ENCODE assay signal across 19 cellular contexts in genomic region chr13:113183450-113184129, GRCh38. TPM values are rescaled to one million over a fixed set of nuclear protein-coding genes. Genes with fewer than 3 reads are reported as not detected.
DNase-seq lines count a peak whose midpoint lies in the region; ATAC-seq, FAIRE-seq and TF ChIP-seq lines count a peak whose summit lies in the region.
"Had no signal": no experiment of that assay in that cellular context is flagged by ENCODE, and none has a peak within 500 bp of the region (broad histone marks: within the 10 kb centered on the region; RNA-seq: fewer than 3 reads in every experiment).

No MANE protein-coding gene starts in this region.

- peaks cover 15% of the 10 kb centered on the region for H3K36me3 ChIP-seq in brain microvascular endothelial cell (replicated peaks)
- peaks cover 30 to 45% of the 10 kb centered on the region in 2 experiments for H3K36me3 ChIP-seq in keratinocyte (ENCODE audit: control insufficient read depth in 2 of 2, extremely low read depth in 1 of 2, insufficient read depth in 2 of 2, low read length in 2 of 2)

- FAIRE-seq in keratinocyte (lab: Jason Lieb, UNC) (peak; percentile 17), urothelium cell line (lab: Jason Lieb, UNC) (peak; percentile 23)
- FAIRE-seq: G401.6, pancreas had no signal

- peaks cover 66% of the 10 kb centered on the region for H3K36me3 Mint-ChIP-seq in activated CD4-positive, alpha-beta T cell treated with anti-CD3 and anti-CD28 coated beads, Interleukin-2, amount 10 ng/mL, durations not matched to agents 24 days and 14 days (ENCODE audit: low read depth)

- intact Hi-C loops in Right ventricle myocardium inferior (cut with DNase I): no loop called here
- intact Hi-C loops in left ventricle myocardium superior (cut with micrococcal nuclease): no loop called here
- intact Hi-C loops in activated CD4-positive, alpha-beta T cell treated with anti-CD3 and anti-CD28 coated beads, Interleukin-2, amount 10 ng/mL, durations not matched to agents 24 days and 14 days (cut with micrococcal nuclease): no loop called here

- H3K4me3 Mint-ChIP-seq in activated CD4-positive, alpha-beta T cell treated with anti-CD3 and anti-CD28 coated beads, Interleukin-2, amount 10 ng/mL, durations not matched to agents 24 days and 14 days: no peak overlapping the region
- H3K4me3 Mint-ChIP-seq: IgD-negative memory B cell had no signal

- H3K4me1 Mint-ChIP-seq in activated CD4-positive, alpha-beta T cell treated with anti-CD3 and anti-CD28 coated beads, Interleukin-2, amount 10 ng/mL, durations not matched to agents 24 days and 14 days: peaks cover 41% of the 10 kb centered on the region

- no peaks in the 10 kb centered on the region for H4K20me1 ChIP-seq in keratinocyte (ENCODE audit: control insufficient read depth, extremely low read depth, insufficient read depth, low read length)

- TF ChIP-seq CTCF in brain microvascular endothelial cell (IDR thresholded peaks at IDR 0.05; ENCODE audit: low read depth, low read length, missing control alignments) (no peak), keratinocyte (optimal IDR thresholded peaks at IDR 0.05 in 1 of 3, IDR thresholded peaks at IDR 0.05 in 1 of 3, conservative IDR thresholded peaks at IDR 0.05 in 1 of 3; ENCODE audit: extremely low read depth in 1 of 3, insufficient read depth in 2 of 3, low read length in 3 of 3) (no peak), foreskin fibroblast (IDR thresholded peaks at IDR 0.05; ENCODE audit: low read depth, low read length) (no peak)

- no peak overlapping the region for H3K9ac ChIP-seq in keratinocyte (ENCODE audit: control insufficient read depth, extremely low read depth, insufficient read depth, low read length)

- no peak for ATAC-seq in Right ventricle myocardium inferior
- ATAC-seq in left ventricle myocardium superior: no peak
- ATAC-seq: foreskin keratinocyte, left colon, pancreas had no signal

- H3K27me3 ChIP-seq in brain microvascular endothelial cell (replicated peaks) (no peaks in the 10 kb centered on the region), keratinocyte (ENCODE audit: control insufficient read depth, extremely low read depth, insufficient read depth, low read length) (no peaks in the 10 kb centered on the region)
- H3K27me3 ChIP-seq: foreskin keratinocyte, pancreas had no signal

- H3K27ac Mint-ChIP-seq in activated CD4-positive, alpha-beta T cell treated with anti-CD3 and anti-CD28 coated beads, Interleukin-2, amount 10 ng/mL, durations not matched to agents 24 days and 14 days: no peak overlapping the region

- no peaks in the 10 kb centered on the region for H3K9me3 Mint-ChIP-seq in activated CD4-positive, alpha-beta T cell treated with anti-CD3 and anti-CD28 coated beads, Interleukin-2, amount 10 ng/mL, durations not matched to agents 24 days and 14 days
- H3K9me3 Mint-ChIP-seq: IgD-negative memory B cell had no signal

- no peaks in the 10 kb centered on the region for H3K9me1 ChIP-seq in keratinocyte (ENCODE audit: control insufficient read depth, extremely low read depth, insufficient read depth, low read length)

- H3K27ac ChIP-seq in brain microvascular endothelial cell (peak overlapping the region; percentile 67), keratinocyte (ENCODE audit: control insufficient read depth, insufficient read depth, low read length) (no peak overlapping the region)
- H3K27ac ChIP-seq: foreskin keratinocyte, pancreas had no signal

- no peaks in the 10 kb centered on the region for H3K27me3 Mint-ChIP-seq in activated CD4-positive, alpha-beta T cell treated with anti-CD3 and anti-CD28 coated beads, Interleukin-2, amount 10 ng/mL, durations not matched to agents 24 days and 14 days
- H3K27me3 Mint-ChIP-seq: IgD-negative memory B cell had no signal

- H3K79me2 ChIP-seq in keratinocyte (ENCODE audit: control insufficient read depth, insufficient read depth, low read length): peaks cover 14% of the 10 kb centered on the region

- H3K4me1 ChIP-seq in keratinocyte (ENCODE audit: control insufficient read depth, extremely low read depth, insufficient read depth, low read length): peaks cover 12% of the 10 kb centered on the region
- H3K4me1 ChIP-seq: pancreas had no signal

- H3K9me3 ChIP-seq in keratinocyte (ENCODE audit: control insufficient read depth, low read depth, low read length): no peaks in the 10 kb centered on the region
- H3K9me3 ChIP-seq: pancreas had no signal

- no peak overlapping the region for H3K4me2 ChIP-seq in keratinocyte (ENCODE audit: control insufficient read depth, extremely low read depth, insufficient read depth, low read depth, low read length)

- dilution Hi-C loops in keratinocyte (cut with MboI; ENCODE audit: extremely low pct_ligation_motif_present, low sequenced_read_pairs): no loop called here

- in situ Hi-C loops in brain microvascular endothelial cell (cut with HindIII; ENCODE audit: low pct_ligation_motif_present, low sequenced_read_pairs): no loop called here

- H3K4me3 ChIP-seq in brain microvascular endothelial cell (ENCODE audit: low read depth, low read length) (no peak overlapping the region), keratinocyte (ENCODE audit: control insufficient read depth in 2 of 3, extremely low read depth in 1 of 3, insufficient read depth in 2 of 3, low read depth in 1 of 3, low read length in 3 of 3) (no peak overlapping the region), foreskin fibroblast (ENCODE audit: low read depth in 1 of 2, low read length in 2 of 2) (no peak overlapping the region)
- H3K4me3 ChIP-seq: pancreas had no signal

- DNase-seq in Right ventricle myocardium inferior (ENCODE audit: missing footprints): peak; percentile 49
- DNase-seq in left ventricle myocardium superior: no peak
- DNase-seq in brain microvascular endothelial cell: peak; percentile 43
- DNase-seq in keratinocyte (ENCODE audit: low read depth, low spot score): no peak
- no peak for DNase-seq in urothelium cell line (ENCODE audit: low spot score)
- DNase-seq in nucleus accumbens (lab: John Stamatoyannopoulos, UW): no peak
- no peak for DNase-seq in foreskin fibroblast
- DNase-seq in activated CD4-positive, alpha-beta T cell treated with anti-CD3 and anti-CD28 coated beads, Interleukin-2, amount 10 ng/mL, durations not matched to agents 24 days and 14 days: no peak
- DNase-seq: foreskin keratinocyte, left colon, MM.1S, NCI-H1694 treated with DMSO at 0.1 percent for 48 hours, NCI-H446 treated with DMSO at 0.1 percent for 48 hours, pancreas, Right ventricle myocardium superior had no signal

- no peak overlapping the region for H2AFZ ChIP-seq in keratinocyte (ENCODE audit: control insufficient read depth, low read length)

RNA-seq across cellular contexts. Expression of gene PCID2, which starts 24.9 kb away (rescaled TPM):
- 57.2 TPM for total RNA-seq in Right ventricle myocardium inferior
- 61.3 TPM for total RNA-seq in left ventricle myocardium superior
- polyA plus RNA-seq in keratinocyte: 52.7 to 76.5 TPM (median 64.8 TPM) in 3 replicates
- polyA plus RNA-seq in keratinocyte (2011; ENCODE audit: low read depth): 21.2 TPM
- 29.7 and 49.2 TPM in 2 replicates for polyA plus RNA-seq in keratinocyte (2011; cell fraction: cytosol; rRNA removed)
- polyA plus RNA-seq in keratinocyte (2011; cell fraction: nucleus; rRNA removed): 87.9 and 106 TPM in 2 replicates
- polyA plus RNA-seq in keratinocyte (2012; ENCODE audit: low replicate concordance): 31.4 and 32.0 TPM in 2 replicates
- 18.6 to 45.0 TPM (median 39.5 TPM) in 3 replicates for polyA minus RNA-seq in keratinocyte
- polyA minus RNA-seq in keratinocyte (2011; cell fraction: cytosol; rRNA and poly(A)+ RNA removed): 15.5 TPM
- polyA minus RNA-seq in keratinocyte (2011; cell fraction: nucleus; rRNA and poly(A)+ RNA removed): 30.6 and 42.4 TPM in 2 replicates
- total RNA-seq in activated CD4-positive, alpha-beta T cell treated with anti-CD3 and anti-CD28 coated beads, Interleukin-2, amount 10 ng/mL, durations not matched to agents 24 days and 14 days: 83.6 and 87.1 TPM in 2 replicates

RNA-seq across cellular contexts. Expression of gene PROZ, which starts 25.1 kb away (rescaled TPM):
- total RNA-seq in Right ventricle myocardium inferior (not detected), left ventricle myocardium superior (not detected)
- not detected in 3 replicates for polyA plus RNA-seq in keratinocyte
- not detected for polyA plus RNA-seq in keratinocyte (2011; ENCODE audit: low read depth)
- not detected in 2 replicates for polyA plus RNA-seq in keratinocyte (2011; cell fraction: cytosol; rRNA removed)
- not detected in 2 replicates for polyA plus RNA-seq in keratinocyte (2011; cell fraction: nucleus; rRNA removed)
- polyA plus RNA-seq in keratinocyte (2012; ENCODE audit: low replicate concordance): 0.14 and 0.28 TPM in 2 replicates
- polyA minus RNA-seq in keratinocyte: not detected in 3 replicates
- polyA minus RNA-seq in keratinocyte (2011; cell fraction: cytosol; rRNA and poly(A)+ RNA removed): not detected
- polyA minus RNA-seq in keratinocyte (2011; cell fraction: nucleus; rRNA and poly(A)+ RNA removed): not detected in 2 replicates
- total RNA-seq in activated CD4-positive, alpha-beta T cell treated with anti-CD3 and anti-CD28 coated beads, Interleukin-2, amount 10 ng/mL, durations not matched to agents 24 days and 14 days: not detected in 2 replicates
- total RNA-seq: cardiac septum, foreskin keratinocyte, left colon, pancreas, Right ventricle myocardium superior, subcutaneous adipose tissue had no signal
- polyA plus RNA-seq: foreskin keratinocyte, IgD-negative memory B cell had no signal

RNA-seq across cellular contexts. Expression of gene CUL4A, which starts 25.8 kb away (rescaled TPM):
- total RNA-seq in Right ventricle myocardium inferior (143 TPM), left ventricle myocardium superior (160 TPM)
- polyA plus RNA-seq in keratinocyte: 35.8 to 69.3 TPM (median 57.3 TPM) in 3 replicates
- polyA plus RNA-seq in keratinocyte (2011; ENCODE audit: low read depth): 41.4 TPM
- polyA plus RNA-seq in keratinocyte (2011; cell fraction: cytosol; rRNA removed): 44.8 and 50.9 TPM in 2 replicates
- polyA plus RNA-seq in keratinocyte (2011; cell fraction: nucleus; rRNA removed): 77.3 and 80.6 TPM in 2 replicates
- polyA plus RNA-seq in keratinocyte (2012; ENCODE audit: low replicate concordance): 45.1 and 62.0 TPM in 2 replicates
- polyA minus RNA-seq in keratinocyte: 41.4 to 53.7 TPM (median 51.3 TPM) in 3 replicates
- polyA minus RNA-seq in keratinocyte (2011; cell fraction: cytosol; rRNA and poly(A)+ RNA removed): 27.0 TPM
- 31.8 and 57.9 TPM in 2 replicates for polyA minus RNA-seq in keratinocyte (2011; cell fraction: nucleus; rRNA and poly(A)+ RNA removed)
- 88.5 and 92.5 TPM in 2 replicates for total RNA-seq in activated CD4-positive, alpha-beta T cell treated with anti-CD3 and anti-CD28 coated beads, Interleukin-2, amount 10 ng/mL, durations not matched to agents 24 days and 14 days

Comparison
In these comparisons a context has a peak if more than half of its experiments do, and no peak if none do; other contexts are left out.
1. DNase-seq: peak in Right ventricle myocardium inferior (single experiment) and brain microvascular endothelial cell (single experiment); none in left ventricle myocardium superior (single experiment), keratinocyte (single experiment), urothelium cell line (single experiment), nucleus accumbens (0 of 56), foreskin fibroblast (0 of 2) and activated CD4-positive, alpha-beta T cell treated with anti-CD3 and anti-CD28 coated beads, Interleukin-2, amount 10 ng/mL, durations not matched to agents 24 days and 14 days (single experiment).